Comparison of ENCODE assay signal across 8 cellular contexts in the genomic region with DNA sequence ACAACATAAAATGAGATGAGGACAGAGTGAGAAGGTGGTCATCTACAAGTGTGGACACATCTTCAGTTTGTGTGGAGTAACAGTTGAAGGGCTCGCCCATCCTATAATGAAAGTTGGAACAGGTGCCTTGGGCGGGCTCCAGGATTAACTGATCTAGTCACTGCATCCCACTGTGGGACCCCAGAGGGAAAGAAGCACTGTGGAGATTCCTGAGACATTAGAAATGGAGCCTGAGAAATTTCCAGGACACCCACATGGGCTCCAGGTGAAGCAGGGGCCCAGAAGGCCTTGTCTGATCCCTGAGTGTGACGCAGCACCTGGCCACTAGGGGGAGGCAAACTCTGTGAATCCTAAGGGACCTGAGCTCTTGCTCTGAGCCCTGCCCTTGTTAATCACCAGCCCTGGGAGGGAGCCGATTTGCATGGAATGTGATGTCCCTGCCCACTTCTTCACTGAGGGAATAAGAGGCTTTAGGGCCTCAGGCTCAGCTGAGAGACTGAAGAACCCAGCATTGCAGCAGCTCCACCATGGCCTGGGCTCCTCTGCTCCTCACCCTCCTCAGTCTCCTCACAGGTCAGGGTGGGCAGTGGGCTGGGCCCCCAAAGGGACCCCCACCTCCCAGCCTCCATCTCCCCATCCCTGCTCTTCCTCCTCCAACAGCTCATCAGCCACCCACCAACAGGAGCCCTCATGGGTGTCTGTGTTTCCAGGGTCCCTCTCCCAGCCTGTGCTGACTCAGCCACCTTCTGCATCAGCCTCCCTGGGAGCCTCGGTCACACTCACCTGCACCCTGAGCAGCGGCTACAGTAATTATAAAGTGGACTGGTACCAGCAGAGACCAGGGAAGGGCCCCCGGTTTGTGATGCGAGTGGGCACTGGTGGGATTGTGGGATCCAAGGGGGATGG.
A peak's percentile ranks its signal among the peaks of the same experiment; 100 is the strongest.
DNase-seq lines count a peak whose midpoint lies in the region; ATAC-seq and TF ChIP-seq lines count a peak whose summit lies in the region.

No MANE protein-coding gene starts in this region.

- ATAC-seq in HG03039 (IDR thresholded peaks at IDR 0.05; ENCODE audit: unreplicated experiment) = no peak

- DNase-seq in activated gamma-delta T cell treated with Interleukin-2 at 50 U/mL for 16 hours (peak; percentile 66), activated gamma-delta T cell (lab: John Stamatoyannopoulos, UW) (no peak), NCI-H460 (ENCODE audit: extremely low read depth, low read depth) (peak; percentile 46), epithelial cell of prostate (ENCODE audit: low read depth, low spot score) (peak; percentile 64), neural progenitor cell (ENCODE audit: low spot score) (peak; percentile 93), ureter (ENCODE audit: low spot score) (peak; percentile 73)
- peak in 2 of 3 experiments; percentile 45 to 60 for DNase-seq in activated CD8-positive, alpha-beta memory T cell treated with anti-CD3 and anti-CD28 coated beads for 48 hours (ENCODE audit: low read depth in 2 of 3, low spot score in 2 of 3)

- H3K27me3 ChIP-seq in neural progenitor cell = peaks cover 96% of the 10 kb centered on the region

- peaks cover 8% of the 10 kb centered on the region for H3K4me1 Mint-ChIP-seq in neural progenitor cell

- no peaks in the 10 kb centered on the region for H3K36me3 Mint-ChIP-seq in neural progenitor cell

- peak; percentile 96 for TF ChIP-seq CTCF in neural progenitor cell (IDR thresholded peaks at IDR 0.05)

- peaks cover 6% of the 10 kb centered on the region for H3K4me1 ChIP-seq in neural progenitor cell

- no peak overlapping the region for H3K4me3 Mint-ChIP-seq in neural progenitor cell

- no peak overlapping the region for H3K27ac ChIP-seq in epithelial cell of prostate
- H3K27ac ChIP-seq in neural progenitor cell = no peak overlapping the region

- no peak overlapping the region for H3K9ac ChIP-seq in neural progenitor cell

- no peak overlapping the region for H3K27ac Mint-ChIP-seq in neural progenitor cell

- no peaks in the 10 kb centered on the region for H3K36me3 ChIP-seq in neural progenitor cell

- no peaks in the 10 kb centered on the region for H3K79me2 ChIP-seq in neural progenitor cell (ENCODE audit: low read depth)

- H3F3A ChIP-seq in neural progenitor cell (ENCODE audit: low read depth) = no peaks in the 10 kb centered on the region

- peaks cover 3% of the 10 kb centered on the region for H4K20me1 ChIP-seq in neural progenitor cell (ENCODE audit: low read depth)

- H2AFZ ChIP-seq in neural progenitor cell (replicated peaks) = no peak overlapping the region

- H3K4me3 ChIP-seq in neural progenitor cell = no peak overlapping the region

- H3K27me3 Mint-ChIP-seq in neural progenitor cell (ENCODE audit: insufficient read depth, low read depth) = peaks cover 17% of the 10 kb centered on the region

- H3K9me3 ChIP-seq in neural progenitor cell (ENCODE audit: low read depth) = no peaks in the 10 kb centered on the region

- H3K4me2 ChIP-seq in neural progenitor cell = no peak overlapping the region

- H3K9me3 Mint-ChIP-seq in neural progenitor cell = peaks cover 2% of the 10 kb centered on the region
